ENCODE assay signal across 9 cellular contexts in the genomic region with DNA sequence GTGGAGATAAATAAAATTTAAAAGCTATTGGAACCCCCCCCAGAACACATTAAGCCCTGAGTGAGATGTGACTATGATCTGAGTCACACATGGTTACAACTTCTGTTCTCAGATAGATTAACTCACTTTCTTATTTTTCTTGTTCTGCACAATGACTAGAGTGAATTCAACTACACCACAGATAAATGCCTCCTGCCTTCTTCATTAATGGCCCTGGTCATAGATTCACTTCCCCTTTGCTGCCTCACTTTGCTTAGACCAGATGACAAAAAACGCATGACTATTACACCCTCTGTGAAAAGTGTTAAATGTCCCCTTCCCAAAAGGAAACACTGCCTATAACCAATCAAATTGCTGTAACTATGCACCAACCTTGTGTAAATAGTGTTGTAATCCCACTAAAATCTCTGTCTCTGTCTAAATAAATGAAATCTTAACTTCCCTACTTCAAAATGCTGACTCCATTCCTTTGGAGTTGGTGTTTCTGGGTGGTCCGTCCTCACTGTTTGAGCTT. TPM values are rescaled to one million over a fixed set of nuclear protein-coding genes. Genes with fewer than 3 reads are reported as not detected.
A peak's percentile ranks its signal among the peaks of the same experiment; 100 is the strongest.
DNase-seq lines count a peak whose midpoint lies in the region; ATAC-seq, FAIRE-seq and TF ChIP-seq lines count a peak whose summit lies in the region.
"Had no signal": no experiment of that assay in that cellular context is flagged by ENCODE, and none has a peak within 500 bp of the region (broad histone marks: within the 10 kb centered on the region; RNA-seq: fewer than 3 reads in every experiment).

No MANE protein-coding gene starts in this region.

- DNase-seq in GM12864 (ENCODE audit: low read depth) (peak; percentile 2), NAMALWA (ENCODE audit: low spot score) (peak; percentile 35), keratinocyte (ENCODE audit: low read depth, low spot score) (no peak), NCI-H1417 (lab: John Stamatoyannopoulos, UW) (no peak), NCI-H748 (lab: John Stamatoyannopoulos, UW; ENCODE audit: unreplicated experiment) (no peak), NCI-H345 (lab: John Stamatoyannopoulos, UW) (no peak)
- DNase-seq in activated naive CD4-positive, alpha-beta T cell treated with anti-CD3 and anti-CD28 coated beads for 36 hours, result no peak
- DNase-seq: activated CD8-positive, alpha-beta T cell treated with anti-CD3 and anti-CD28 coated beads, Interleukin-2, amount 10 ng/mL, durations not matched to agents 7 days and 5 days had no signal

- FAIRE-seq in keratinocyte (lab: Jason Lieb, UNC), result no peak

- peaks cover 5% of the 10 kb centered on the region for H3K4me1 ChIP-seq in keratinocyte (ENCODE audit: control insufficient read depth, extremely low read depth, insufficient read depth, low read length)

- peaks cover 2% of the 10 kb centered on the region for H3K27me3 Mint-ChIP-seq in activated naive CD4-positive, alpha-beta T cell treated with anti-CD3 and anti-CD28 coated beads for 36 hours (ENCODE audit: low read depth)

- no peaks in the 10 kb centered on the region for H3K4me1 Mint-ChIP-seq in activated naive CD4-positive, alpha-beta T cell treated with anti-CD3 and anti-CD28 coated beads for 36 hours (ENCODE audit: low read depth)

- no peak overlapping the region for H3K27ac Mint-ChIP-seq in activated naive CD4-positive, alpha-beta T cell treated with anti-CD3 and anti-CD28 coated beads for 36 hours
- H3K27ac Mint-ChIP-seq: activated CD8-positive, alpha-beta T cell treated with anti-CD3 and anti-CD28 coated beads, Interleukin-2, amount 10 ng/mL, durations not matched to agents 7 days and 5 days had no signal

- TF ChIP-seq CTCF in GM12864 (IDR thresholded peaks at IDR 0.05; ENCODE audit: low read depth, low read length, missing control alignments) (no peak), keratinocyte (optimal IDR thresholded peaks at IDR 0.05 in 1 of 3, IDR thresholded peaks at IDR 0.05 in 1 of 3, conservative IDR thresholded peaks at IDR 0.05 in 1 of 3; ENCODE audit: extremely low read depth in 1 of 3, insufficient read depth in 2 of 3, low read length in 3 of 3) (no peak)

- H3K36me3 ChIP-seq in keratinocyte (ENCODE audit: control insufficient read depth in 2 of 2, extremely low read depth in 1 of 2, insufficient read depth in 2 of 2, low read length in 2 of 2), result no peaks in the 10 kb centered on the region

- H2AFZ ChIP-seq in keratinocyte (ENCODE audit: control insufficient read depth, low read length), result no peak overlapping the region

- H3K9ac ChIP-seq in keratinocyte (ENCODE audit: control insufficient read depth, extremely low read depth, insufficient read depth, low read length), result no peak overlapping the region

- H3K36me3 Mint-ChIP-seq in activated naive CD4-positive, alpha-beta T cell treated with anti-CD3 and anti-CD28 coated beads for 36 hours (ENCODE audit: low read depth), result no peaks in the 10 kb centered on the region

- no peaks in the 10 kb centered on the region for H4K20me1 ChIP-seq in keratinocyte (ENCODE audit: control insufficient read depth, extremely low read depth, insufficient read depth, low read length)

- H3K27me3 ChIP-seq in keratinocyte (ENCODE audit: control insufficient read depth, extremely low read depth, insufficient read depth, low read length), result no peaks in the 10 kb centered on the region

- no peak overlapping the region for H3K4me3 Mint-ChIP-seq in activated naive CD4-positive, alpha-beta T cell treated with anti-CD3 and anti-CD28 coated beads for 36 hours
- H3K4me3 Mint-ChIP-seq: activated CD8-positive, alpha-beta T cell treated with anti-CD3 and anti-CD28 coated beads, Interleukin-2, amount 10 ng/mL, durations not matched to agents 7 days and 5 days had no signal

- H3K9me3 ChIP-seq in keratinocyte (ENCODE audit: control insufficient read depth, low read depth, low read length), result no peaks in the 10 kb centered on the region

- intact Hi-C loops in activated naive CD4-positive, alpha-beta T cell treated with anti-CD3 and anti-CD28 coated beads for 36 hours (cut with micrococcal nuclease), result no loop called here

- peaks cover 7% of the 10 kb centered on the region for H3K9me3 Mint-ChIP-seq in activated naive CD4-positive, alpha-beta T cell treated with anti-CD3 and anti-CD28 coated beads for 36 hours

- no peak overlapping the region for H3K4me3 ChIP-seq in GM12864 (ENCODE audit: low read depth, low read length)
- no peak overlapping the region for H3K4me3 ChIP-seq in keratinocyte (ENCODE audit: control insufficient read depth in 2 of 3, extremely low read depth in 1 of 3, insufficient read depth in 2 of 3, low read depth in 1 of 3, low read length in 3 of 3)

- H3K79me2 ChIP-seq in keratinocyte (ENCODE audit: control insufficient read depth, insufficient read depth, low read length), result no peaks in the 10 kb centered on the region

- CTCF ChIA-PET in activated naive CD4-positive, alpha-beta T cell treated with anti-CD3 and anti-CD28 coated beads for 36 hours (lab: Charles Lee), result no interaction called here

- peak overlapping the region; percentile 28 for H3K27ac ChIP-seq in keratinocyte (ENCODE audit: control insufficient read depth, insufficient read depth, low read length)

- no peaks in the 10 kb centered on the region for H3K9me1 ChIP-seq in keratinocyte (ENCODE audit: control insufficient read depth, extremely low read depth, insufficient read depth, low read length)

- dilution Hi-C loops in keratinocyte (cut with MboI; ENCODE audit: extremely low pct_ligation_motif_present, low sequenced_read_pairs), result no loop called here

- ATAC-seq in GM21723 (IDR thresholded peaks at IDR 0.05; ENCODE audit: unreplicated experiment), result peak; percentile 90
- ATAC-seq: activated CD8-positive, alpha-beta T cell treated with anti-CD3 and anti-CD28 coated beads, Interleukin-2, amount 10 ng/mL, durations not matched to agents 7 days and 5 days had no signal

- H3K4me2 ChIP-seq in keratinocyte (ENCODE audit: control insufficient read depth, extremely low read depth, insufficient read depth, low read depth, low read length), result no peak overlapping the region

RNA-seq across cellular contexts. Expression of gene AKR1D1, which starts 49.4 kb away (rescaled TPM):
- not detected in 3 replicates for polyA plus RNA-seq in keratinocyte
- not detected for polyA plus RNA-seq in keratinocyte (2011; ENCODE audit: low read depth)
- polyA plus RNA-seq in keratinocyte (2011; cell fraction: cytosol; rRNA removed), result not detected in 2 replicates
- polyA plus RNA-seq in keratinocyte (2011; cell fraction: nucleus; rRNA removed), result not detected in 2 replicates
- polyA plus RNA-seq in keratinocyte (2012; ENCODE audit: low replicate concordance), result not detected in 2 replicates
- not detected in 3 replicates for polyA minus RNA-seq in keratinocyte
- not detected for polyA minus RNA-seq in keratinocyte (2011; cell fraction: cytosol; rRNA and poly(A)+ RNA removed)
- not detected in 2 replicates for polyA minus RNA-seq in keratinocyte (2011; cell fraction: nucleus; rRNA and poly(A)+ RNA removed)
- not detected for total RNA-seq in activated naive CD4-positive, alpha-beta T cell treated with anti-CD3 and anti-CD28 coated beads for 36 hours
- total RNA-seq: activated CD8-positive, alpha-beta T cell treated with anti-CD3 and anti-CD28 coated beads, Interleukin-2, amount 10 ng/mL, durations not matched to agents 7 days and 5 days had no signal

Comparison
In these comparisons a context has a peak if more than half of its experiments do, and no peak if none do; other contexts are left out.
1. DNase-seq: peak in GM12864 (single experiment) and NAMALWA (single experiment); none in keratinocyte (single experiment), activated naive CD4-positive, alpha-beta T cell treated with anti-CD3 and anti-CD28 coated beads for 36 hours (single experiment), NCI-H1417 (0 of 3), NCI-H748 (single experiment) and NCI-H345 (single experiment).